In genomic region chr1:3357526-3358297, GRCh38 we compare ENCODE assay signal across 19 cellular contexts.
DNase-seq lines count a peak whose midpoint lies in the region; ATAC-seq, FAIRE-seq and TF ChIP-seq lines count a peak whose summit lies in the region.
"Had no signal": no experiment of that assay in that cellular context is flagged by ENCODE, and none has a peak within 500 bp of the region (broad histone marks: within the 10 kb centered on the region; RNA-seq: fewer than 3 reads in every experiment).

No MANE protein-coding gene starts in this region.

- WGBS in H1 (ENCODE audit: extremely low coverage in 1 of 2, insufficient coverage in 1 of 2, insufficient read length in 1 of 2, insufficient replicate concordance in 2 of 2, low coverage in 1 of 2, low lambda C conversion rate in 2 of 2, missing lambda C conversion rate in 1 of 2), 2 experiments, result 87% methylated on average over 25 of the region's 25 CpGs; no CpG with 5 or more reads in 1 of the 2 experiments
- WGBS in thyroid gland, 2 donors, result 74 to 77% methylated on average over 15 to 18 of the region's 25 CpGs

- H3K4me1 Mint-ChIP-seq in activated CD4-positive, alpha-beta memory T cell treated with anti-CD3 and anti-CD28 coated beads, Interleukin-2, amount 10 ng/mL, durations not matched to agents 7 days and 5 days, result no peaks in the 10 kb centered on the region
- H3K4me1 Mint-ChIP-seq: CD14-positive monocyte; CD4-positive, alpha-beta memory T cell had no signal

- H3K9me3 Mint-ChIP-seq in activated CD4-positive, alpha-beta memory T cell treated with anti-CD3 and anti-CD28 coated beads, Interleukin-2, amount 10 ng/mL, durations not matched to agents 7 days and 5 days, result no peaks in the 10 kb centered on the region
- H3K9me3 Mint-ChIP-seq: CD14-positive monocyte; CD4-positive, alpha-beta memory T cell had no signal

- H3K56ac ChIP-seq in H1 (replicated peaks; ENCODE audit: insufficient read length, low read depth, low read length), result no peak overlapping the region

- H4K8ac ChIP-seq in H1 (ENCODE audit: extremely low read depth, insufficient read depth, low read length), result peak overlapping the region; percentile 28

- peaks cover 26 to 65% (median 47%) of the 10 kb centered on the region in 11 experiments for H3K27me3 ChIP-seq in BLaER1 treated with 17β-estradiol and CSF1 and Interleukin-3, amounts not matched to agents 10 nM and 100 nM
- H3K27me3 ChIP-seq in H1 (replicated peaks in 1 of 4; ENCODE audit: control insufficient read depth in 3 of 4, extremely low read depth in 1 of 4, insufficient read depth in 3 of 4, low read length in 3 of 4), result no peaks in the 10 kb centered on the region; a peak in 1 of 7 replicates
- H3K27me3 ChIP-seq in thyroid gland, result no peaks in the 10 kb centered on the region
- H3K27me3 ChIP-seq: BE2C had no signal

- H3K14ac ChIP-seq in H1 (ENCODE audit: insufficient read length), result no peak overlapping the region

- intact Hi-C loops in thyroid gland (cut with DNase I), result no loop called here

- FAIRE-seq in H1 (lab: Jason Lieb, UNC), result no peak
- FAIRE-seq: A204.1, GM19239, H54, K562 had no signal

- H3K79me2 ChIP-seq in H1 (ENCODE audit: control insufficient read depth in 1 of 2, insufficient read depth in 2 of 2, low read length in 2 of 2), result no peaks in the 10 kb centered on the region

- TF ChIP-seq RAD21 in H1 (IDR thresholded peaks at IDR 0.05 in 1 of 2, conservative IDR thresholded peaks at IDR 0.05 in 1 of 2; ENCODE audit: low read depth in 2 of 2, low read length in 2 of 2), result no peak

- H3K9ac ChIP-seq in BLaER1 treated with 17β-estradiol and CSF1 and Interleukin-3, amounts not matched to agents 10 nM and 100 nM, result no peak overlapping the region
- H3K9ac ChIP-seq in H1 (replicated peaks in 1 of 4; ENCODE audit: extremely low read depth in 1 of 4, low read depth in 3 of 4, low read length in 3 of 4), result no peak overlapping the region
- H3K9ac ChIP-seq: GM23248 had no signal

- no peak overlapping the region for H3K23ac ChIP-seq in H1 (ENCODE audit: insufficient read length)

- H3K4me3 Mint-ChIP-seq in activated CD4-positive, alpha-beta memory T cell treated with anti-CD3 and anti-CD28 coated beads, Interleukin-2, amount 10 ng/mL, durations not matched to agents 7 days and 5 days, result no peak overlapping the region
- H3K4me3 Mint-ChIP-seq: CD14-positive monocyte; CD4-positive, alpha-beta memory T cell had no signal

- POLR2A ChIA-PET in HEK293 (lab: Yijun Ruan, JAX) (no interaction called here), H1 (lab: Charles Lee; ENCODE audit: partially characterized antibody) (interaction anchor here (0.6 to 1.1 kb wide), 2 partner anchors 17 to 36 kb away, joined by 3 to 4 read pairs; no protein-coding TSS in a partner anchor)
- POLR2A ChIA-PET in activated CD4-positive, alpha-beta memory T cell treated with anti-CD3 and anti-CD28 coated beads, Interleukin-2, amount 10 ng/mL, durations not matched to agents 7 days and 5 days (lab: Charles Lee), result no interaction called here

- no peak overlapping the region for H4K5ac ChIP-seq in H1 (ENCODE audit: insufficient read length, low read depth, low read length)

- no peaks in the 10 kb centered on the region for H3K36me3 Mint-ChIP-seq in activated CD4-positive, alpha-beta memory T cell treated with anti-CD3 and anti-CD28 coated beads, Interleukin-2, amount 10 ng/mL, durations not matched to agents 7 days and 5 days (ENCODE audit: low read depth)
- H3K36me3 Mint-ChIP-seq: CD14-positive monocyte; CD4-positive, alpha-beta memory T cell had no signal

- no peak overlapping the region for H3K4me3 ChIP-seq in BLaER1 treated with 17β-estradiol and CSF1 and Interleukin-3, amounts not matched to agents 10 nM and 100 nM
- H3K4me3 ChIP-seq in HEK293 (ENCODE audit: low read depth, low read length) (no peak overlapping the region), H1 (ENCODE audit: extremely low read depth in 1 of 4, insufficient read depth in 2 of 4, low read depth in 3 of 4, low read length in 4 of 4) (no peak overlapping the region), thyroid gland (replicated peaks in 1 of 3) (no peak overlapping the region)
- H3K4me3 ChIP-seq: GM23248, K562 had no signal

- TF ChIP-seq EP300 in H1 (IDR thresholded peaks at IDR 0.05; ENCODE audit: borderline replicate concordance in 1 of 2, low read depth in 2 of 2, low read length in 2 of 2), result no peak

- H2BK20ac ChIP-seq in H1 (ENCODE audit: low read length), result peak overlapping the region; percentile 32; the same call in 1 of the 2 replicates

- TF ChIP-seq CTCF in HEK293 (tag by site-specific recombination; IDR thresholded peaks at IDR 0.05), result no peak
- no peak for TF ChIP-seq CTCF in H1 (IDR thresholded peaks at IDR 0.05; ENCODE audit: control extremely low read depth in 1 of 3, insufficient read depth in 1 of 3, low read depth in 1 of 3, low read length in 3 of 3)
- no peak for TF ChIP-seq CTCF in thyroid gland (IDR thresholded peaks at IDR 0.05)

- H2BK12ac ChIP-seq in H1 (ENCODE audit: low read depth, low read length), result peak overlapping the region; percentile 68; the same call in 1 of the 2 replicates

- peak overlapping the region in 8 of 11 experiments; percentile 21 to 69 (median 53); a peak in 14 of 22 replicates for H3K4me2 ChIP-seq in BLaER1 treated with 17β-estradiol and CSF1 and Interleukin-3, amounts not matched to agents 10 nM and 100 nM
- no peak overlapping the region for H3K4me2 ChIP-seq in H1 (ENCODE audit: insufficient read depth in 1 of 2, low read depth in 2 of 2, low read length in 2 of 2)

- no peak overlapping the region for H3K27ac ChIP-seq in BLaER1 treated with 17β-estradiol and CSF1 and Interleukin-3, amounts not matched to agents 10 nM and 100 nM
- no peak overlapping the region for H3K27ac ChIP-seq in HEK293 (ENCODE audit: extremely low read depth, low read depth, low read length)
- H3K27ac ChIP-seq in H1 (ENCODE audit: low read depth, low read length), result no peak overlapping the region
- H3K27ac ChIP-seq in thyroid gland, result peak overlapping the region in 2 of 3 donors; percentile 61 to 71
- H3K27ac ChIP-seq: GM23248 had no signal

- no peak for TF ChIP-seq POLR2A in H1 (IDR thresholded peaks at IDR 0.05; ENCODE audit: control extremely low read depth in 1 of 2, low read depth in 2 of 2, low read length in 2 of 2)
- no peak for TF ChIP-seq POLR2A in thyroid gland (IDR thresholded peaks at IDR 0.05)

- peak overlapping the region; percentile 53; the same call in 1 of the 2 replicates for H2BK15ac ChIP-seq in H1 (ENCODE audit: low read length)

- peaks cover 0 to 56% (median 27%) of the 10 kb centered on the region in 11 experiments; a peak in 16 of 22 replicates for H4K20me1 ChIP-seq in BLaER1 treated with 17β-estradiol and CSF1 and Interleukin-3, amounts not matched to agents 10 nM and 100 nM
- no peaks in the 10 kb centered on the region for H4K20me1 ChIP-seq in H1 (replicated peaks in 1 of 2; ENCODE audit: control insufficient read depth in 1 of 2, insufficient read depth in 2 of 2, low read length in 2 of 2)

- peak overlapping the region; percentile 52; the same call in 1 of the 2 replicates for H2BK5ac ChIP-seq in H1 (ENCODE audit: low read depth, low read length)

- peak overlapping the region; percentile 73 for H4K91ac ChIP-seq in H1 (replicated peaks; ENCODE audit: insufficient read length, low read length)

- no peaks in the 10 kb centered on the region for H3K36me3 ChIP-seq in BLaER1 treated with 17β-estradiol and CSF1 and Interleukin-3, amounts not matched to agents 10 nM and 100 nM
- H3K36me3 ChIP-seq in HEK293 (ENCODE audit: control insufficient read depth in 2 of 2, insufficient read depth in 1 of 2, low read length in 2 of 2) (no peaks in the 10 kb centered on the region), H1 (ENCODE audit: control insufficient read depth in 2 of 4, insufficient read depth in 4 of 4, low read length in 3 of 4) (no peaks in the 10 kb centered on the region), thyroid gland (no peaks in the 10 kb centered on the region)
- H3K36me3 ChIP-seq: BE2C had no signal

- H2AK5ac ChIP-seq in H1 (ENCODE audit: low read depth, low read length), result peak overlapping the region; percentile 97; the same call in 1 of the 2 replicates

- CTCF ChIA-PET in HEK293 (lab: Yijun Ruan, JAX) (interaction anchor here (1.1 to 1.2 kb wide), 2 partner anchors 9 to 17 kb away, joined by 3 to 7 read pairs; no protein-coding TSS in a partner anchor), H1 (lab: Charles Lee; ENCODE audit: partially characterized antibody) (interaction anchor here (0.6 to 1.6 kb wide), 9 partner anchors 18 to 796 kb away, joined by 3 to 5 read pairs (median 3); no protein-coding TSS in a partner anchor)
- CTCF ChIA-PET in activated CD4-positive, alpha-beta memory T cell treated with anti-CD3 and anti-CD28 coated beads, Interleukin-2, amount 10 ng/mL, durations not matched to agents 7 days and 5 days (lab: Charles Lee), result no interaction called here

- H3K9me3 ChIP-seq in BLaER1 treated with 17β-estradiol and CSF1 and Interleukin-3, amounts not matched to agents 10 nM and 100 nM (replicated peaks in 1 of 11), result no peaks in the 10 kb centered on the region
- H3K9me3 ChIP-seq in HEK293 (ENCODE audit: control insufficient read depth, insufficient read depth, low read depth, low read length), result no peaks in the 10 kb centered on the region
- H3K9me3 ChIP-seq in H1 (ENCODE audit: insufficient read depth in 2 of 2, low read depth in 1 of 2, low read length in 1 of 2), result no peaks in the 10 kb centered on the region
- H3K9me3 ChIP-seq in thyroid gland, result no peaks in the 10 kb centered on the region
- H3K9me3 ChIP-seq: BE2C had no signal

- H3K27ac Mint-ChIP-seq in activated CD4-positive, alpha-beta memory T cell treated with anti-CD3 and anti-CD28 coated beads, Interleukin-2, amount 10 ng/mL, durations not matched to agents 7 days and 5 days, result no peak overlapping the region
- H3K27ac Mint-ChIP-seq: CD14-positive monocyte; CD4-positive, alpha-beta memory T cell had no signal

- DNase-seq in H1 (ENCODE audit: low read depth in 1 of 2, low spot score in 2 of 2) (no peak), thyroid gland (no peak), COLO668 (lab: John Stamatoyannopoulos, UW; ENCODE audit: unreplicated experiment) (no peak)
- no peak for DNase-seq in activated CD4-positive, alpha-beta memory T cell treated with anti-CD3 and anti-CD28 coated beads, Interleukin-2, amount 10 ng/mL, durations not matched to agents 7 days and 5 days
- DNase-seq in stimulated activated CD4-positive, alpha-beta T cell treated with anti-CD3 and anti-CD28 coated beads, Interleukin-12 subunit alpha, Interleukin-12 subunit beta, amount 100 ng/mL, for 4 hours, result no peak
- DNase-seq: ACHN; BE2C; Calu3; CD4-positive, alpha-beta memory T cell; GF-D8; GM23248 had no signal

- peak overlapping the region; percentile 49 for H3K4ac ChIP-seq in H1 (replicated peaks; ENCODE audit: insufficient read length, low read depth, low read length)

- H3K18ac ChIP-seq in H1 (ENCODE audit: extremely low read depth, low read length), result no peak overlapping the region; the same call in none of the 2 replicates

- H3K23me2 ChIP-seq in H1 (ENCODE audit: low read depth, low read length), result no peaks in the 10 kb centered on the region

- no peak overlapping the region for H2AFZ ChIP-seq in H1 (ENCODE audit: low read length)
- H2AFZ ChIP-seq: GM23248 had no signal

- no peak for ATAC-seq in GM18498 (IDR thresholded peaks at IDR 0.05; ENCODE audit: unreplicated experiment)
- ATAC-seq: K562 had no signal

- H3K79me1 ChIP-seq in H1 (ENCODE audit: low read depth, low read length), result no peaks in the 10 kb centered on the region

- peaks cover 10 to 58% (median 41%) of the 10 kb centered on the region in 10 experiments; a peak in 18 of 20 replicates for H3K4me1 ChIP-seq in BLaER1 treated with 17β-estradiol and CSF1 and Interleukin-3, amounts not matched to agents 10 nM and 100 nM
- H3K4me1 ChIP-seq in HEK293 (ENCODE audit: control insufficient read depth, insufficient read depth, low read length) (peaks cover 8% of the 10 kb centered on the region), H1 (replicated peaks in 1 of 4; ENCODE audit: control insufficient read depth in 3 of 4, insufficient read depth in 4 of 4, low read length in 3 of 4) (peaks cover 0 to 17% (median 11%) of the 10 kb centered on the region in 4 experiments; a peak in 6 of 7 replicates), thyroid gland (peaks cover 61 to 80% of the 10 kb centered on the region in 2 donors)
- H3K4me1 ChIP-seq: BE2C had no signal

- H2BK120ac ChIP-seq in H1 (replicated peaks; ENCODE audit: low read depth, low read length), result no peak overlapping the region

- H3K27me3 Mint-ChIP-seq in activated CD4-positive, alpha-beta memory T cell treated with anti-CD3 and anti-CD28 coated beads, Interleukin-2, amount 10 ng/mL, durations not matched to agents 7 days and 5 days, result no peaks in the 10 kb centered on the region

Comparison
In these comparisons a context has a peak if more than half of its experiments do, and no peak if none do; other contexts are left out.
1. H3K27ac ChIP-seq: peak in thyroid gland (2 of 3); none in BLaER1 treated with 17β-estradiol and CSF1 and Interleukin-3, amounts not matched to agents 10 nM and 100 nM (0 of 11), HEK293 (single experiment) and H1 (single experiment).
2. H3K4me2 ChIP-seq: peak in BLaER1 treated with 17β-estradiol and CSF1 and Interleukin-3, amounts not matched to agents 10 nM and 100 nM (8 of 11); none in H1 (0 of 2).